Comparison of ENCODE assay signal across 12 cellular contexts in the genomic region with DNA sequence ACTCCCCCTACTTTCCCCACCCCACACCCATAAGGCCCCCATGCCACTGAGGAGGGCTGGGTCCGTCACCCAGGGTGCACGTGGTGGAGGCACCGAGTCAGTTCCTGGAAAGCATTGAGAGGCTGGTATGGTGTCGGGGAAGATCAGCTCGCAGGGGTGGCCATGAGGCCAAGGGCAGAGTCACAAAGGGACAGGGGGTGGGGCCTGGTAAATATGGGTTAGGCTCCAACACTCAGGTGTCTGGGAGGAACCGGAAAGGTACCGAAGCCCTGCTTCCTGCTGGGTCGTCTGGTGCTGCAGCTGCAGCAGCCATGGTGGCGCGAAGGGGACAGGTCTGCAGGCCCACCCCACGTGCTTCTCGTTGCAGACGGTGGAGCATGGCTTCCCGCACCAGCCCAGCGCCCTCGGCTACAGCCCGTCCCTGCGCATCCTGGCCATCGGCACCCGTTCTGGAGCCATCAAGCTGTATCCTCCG.
"Had no signal": no experiment of that assay in that cellular context is flagged by ENCODE, and none has a peak within 500 bp of the region (broad histone marks: within the 10 kb centered on the region; RNA-seq: fewer than 3 reads in every experiment).

No MANE protein-coding gene starts in this region.

- DNase-seq: activated B cell treated with CpG ODN at 0.5 μM for 24 hours; activated CD4-positive, alpha-beta T cell treated with anti-CD3 and anti-CD28 coated beads, Interleukin-2, amount 10 ng/mL, durations not matched to agents 7 days and 5 days; anterior cingulate cortex; hypothalamus; nephron progenitor cell; stimulated activated CD4-positive, alpha-beta T cell treated with anti-CD3 and anti-CD28 coated beads, Interleukin-4, amount 100 ng/mL, for 4 hours; stimulated activated naive CD8-positive, alpha-beta T cell treated with anti-CD3 and anti-CD28 coated beads, Interleukin-15, amount 100 ng/mL, for 72 hours; T-helper 17 cell; thyroid gland had no signal

- H3K9me3 ChIP-seq: breast epithelium, thyroid gland had no signal

- H3K4me3 ChIP-seq: breast epithelium, lung, thyroid gland had no signal

- ATAC-seq: esophagus mucosa; stimulated activated naive CD8-positive, alpha-beta T cell treated with anti-CD3 and anti-CD28 coated beads, Interleukin-15, amount 100 ng/mL, for 72 hours; T-helper 17 cell had no signal

- H3K27me3 ChIP-seq: breast epithelium, thyroid gland had no signal

- H3K36me3 ChIP-seq: breast epithelium, thyroid gland had no signal
